ENCODE assay signal across 1 cellular context in genomic region chr5:43465455-43465854, GRCh38. TPM values are rescaled to one million over a fixed set of nuclear protein-coding genes. Genes with fewer than 3 reads are reported as not detected.
"Had no signal": no experiment of that assay in that cellular context is flagged by ENCODE, and none has a peak within 500 bp of the region (broad histone marks: within the 10 kb centered on the region; RNA-seq: fewer than 3 reads in every experiment).

No MANE protein-coding gene starts in this region.

RNA-seq across cellular contexts. Expression of gene CCL28, which starts 53.3 kb away (rescaled TPM):
- total RNA-seq: HepG2 had no signal
